In genomic region chr9:8287501-8287900, GRCh38 we compare ENCODE assay signal across 13 cellular contexts.
"Had no signal": no experiment of that assay in that cellular context is flagged by ENCODE, and none has a peak within 500 bp of the region (broad histone marks: within the 10 kb centered on the region; RNA-seq: fewer than 3 reads in every experiment).

No MANE protein-coding gene starts in this region.

- DNase-seq: effector memory CD8-positive, alpha-beta T cell; gastrocnemius medialis; immature natural killer cell; left ventricle myocardium inferior; mesenchymal stem cell; naive thymus-derived CD8-positive, alpha-beta T cell; right cardiac atrium; stimulated activated CD4-positive, alpha-beta T cell treated with anti-CD3 and anti-CD28 coated beads, Interleukin-4, amount 100 ng/mL, for 1 hour; stimulated activated CD8-positive, alpha-beta memory T cell treated with anti-CD3 and anti-CD28 coated beads, Interleukin-4, amount 100 ng/mL, for 48 hours; stimulated activated naive CD8-positive, alpha-beta T cell treated with anti-CD3 and anti-CD28 coated beads, Interleukin-15, Interleukin-2, amounts not matched to agents 100 U/mL and 50 U/mL, for 24 hours; tibial artery; upper lobe of right lung had no signal

- ATAC-seq: effector memory CD8-positive, alpha-beta T cell; gastrocnemius medialis; naive thymus-derived CD8-positive, alpha-beta T cell; right cardiac atrium; stimulated activated effector memory CD8-positive, alpha-beta T cell treated with anti-CD3 and anti-CD28 coated beads, Interleukin-12 subunit alpha, Interleukin-12 subunit beta, amount 100 ng/mL, for 72 hours; stimulated activated naive CD8-positive, alpha-beta T cell treated with anti-CD3 and anti-CD28 coated beads, Interleukin-15, Interleukin-2, amounts not matched to agents 100 U/mL and 50 U/mL, for 24 hours; upper lobe of right lung had no signal
